In genomic region chr12:47777741-47778558, GRCh38 we compare ENCODE assay signal across 2 cellular contexts.
A peak's percentile ranks its signal among the peaks of the same experiment; 100 is the strongest.
TF ChIP-seq lines count a peak whose summit lies in the region.

No MANE protein-coding gene starts in this region.

TF ChIP-seq in SK-N-SH treated with all-trans-retinoic acid at 6 μM for 48 hours, 23 proteins besides CTCF, POLR2A, EP300 and RAD21:
- TF ChIP-seq ISL1 (CRISPR knock-in tag; IDR thresholded peaks at IDR 0.05), result no peak
- 0 out of 2 replicates have a peak, but pooled peaks have one; percentile 28 for TF ChIP-seq ZFP3 (CRISPR knock-in tag; IDR thresholded peaks at IDR 0.05)
- TF ChIP-seq ZC3H10 (CRISPR knock-in tag; IDR thresholded peaks at IDR 0.05), result no peak
- no peak for TF ChIP-seq GLIS3 (CRISPR knock-in tag; IDR thresholded peaks at IDR 0.05)

TF ChIP-seq in HepG2, 621 proteins besides CTCF, POLR2A, EP300 and RAD21:
- TF ChIP-seq ZNF143 (CRISPR knock-in tag; IDR thresholded peaks at IDR 0.05), result no peak
- no peak for TF ChIP-seq ZNF839 (CRISPR knock-in tag; IDR thresholded peaks at IDR 0.05; ENCODE audit: borderline replicate concordance)
- no peak for TF ChIP-seq RXRB (CRISPR knock-in tag; IDR thresholded peaks at IDR 0.05; ENCODE audit: borderline replicate concordance)
- TF ChIP-seq ZC3H4 (CRISPR knock-in tag; IDR thresholded peaks at IDR 0.05; ENCODE audit: borderline replicate concordance), result no peak
- no peak for TF ChIP-seq JUN (CRISPR knock-in tag; IDR thresholded peaks at IDR 0.05)
- TF ChIP-seq PCBP2 (optimal IDR thresholded peaks at IDR 0.05; ENCODE audit: low read depth, low read length, poor library complexity, severe bottlenecking), result no peak
- no peak for TF ChIP-seq TARDBP (CRISPR knock-in tag; IDR thresholded peaks at IDR 0.05)
- TF ChIP-seq RORA (CRISPR knock-in tag; IDR thresholded peaks at IDR 0.05), result no peak
- TF ChIP-seq ZNF441 (CRISPR knock-in tag; IDR thresholded peaks at IDR 0.05; ENCODE audit: borderline replicate concordance), result no peak
- TF ChIP-seq FOXA1 (IDR thresholded peaks at IDR 0.05), result no peak
- no peak for TF ChIP-seq FOXA1 (CRISPR knock-in tag; IDR thresholded peaks at IDR 0.05)
- TF ChIP-seq ZBTB43 (CRISPR knock-in tag; conservative IDR thresholded peaks at IDR 0.05), result no peak
- TF ChIP-seq ZNF644 (CRISPR knock-in tag; IDR thresholded peaks at IDR 0.05; ENCODE audit: low read depth), result no peak
- TF ChIP-seq ZNF691 (CRISPR knock-in tag; IDR thresholded peaks at IDR 0.05; ENCODE audit: borderline replicate concordance, low read depth), result no peak
- TF ChIP-seq ZNF597 (CRISPR knock-in tag; IDR thresholded peaks at IDR 0.05), result no peak
